3 cellular contexts compared by ENCODE assay signal in genomic region chr7:118586248-118586647, GRCh38.
TF ChIP-seq lines count a peak whose summit lies in the region.

No MANE protein-coding gene starts in this region.

TF ChIP-seq in HepG2, 621 proteins besides CTCF, POLR2A, EP300 and RAD21:
- no peak for TF ChIP-seq ZNF792 (CRISPR knock-in tag; IDR thresholded peaks at IDR 0.05)
- TF ChIP-seq ATF7 (IDR thresholded peaks at IDR 0.05), result peak; percentile 15; the same call in 1 of the 2 replicates
- no peak for TF ChIP-seq ATF7 (CRISPR knock-in tag; IDR thresholded peaks at IDR 0.05)

TF ChIP-seq in IMR-90, 13 proteins besides CTCF, POLR2A, EP300 and RAD21:
- TF ChIP-seq CEBPB (IDR thresholded peaks at IDR 0.05; ENCODE audit: low read depth, low read length), result 0 out of 2 replicates have a peak, but pooled peaks have one; percentile 9
- no peak for TF ChIP-seq MAFK (IDR thresholded peaks at IDR 0.05; ENCODE audit: low read depth, low read length)
- TF ChIP-seq CHD1 (IDR thresholded peaks at IDR 0.05; ENCODE audit: low read depth, low read length), result no peak

TF ChIP-seq in K562, 482 proteins besides CTCF, POLR2A, EP300 and RAD21:
- TF ChIP-seq CEBPB (tag; IDR thresholded peaks at IDR 0.05), result peak; percentile 49
- TF ChIP-seq SNAPC5 (CRISPR knock-in tag; IDR thresholded peaks at IDR 0.05), result no peak
- TF ChIP-seq FUS (optimal IDR thresholded peaks at IDR 0.05; ENCODE audit: low read depth, low read length), result no peak
- TF ChIP-seq, protein P1, sequence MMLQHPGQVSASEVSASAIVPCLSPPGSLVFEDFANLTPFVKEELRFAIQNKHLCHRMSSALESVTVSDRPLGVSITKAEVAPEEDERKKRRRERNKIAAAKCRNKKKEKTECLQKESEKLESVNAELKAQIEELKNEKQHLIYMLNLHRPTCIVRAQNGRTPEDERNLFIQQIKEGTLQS (IDR thresholded peaks at IDR 0.05), result peak; percentile 56; the same call in 1 of the 2 replicates
- TF ChIP-seq, protein P1 (CRISPR knock-in tag; conservative IDR thresholded peaks at IDR 0.05), result no peak
- TF ChIP-seq CEBPG (CRISPR knock-in tag; IDR thresholded peaks at IDR 0.05), result no peak
- peak; percentile 26 to 65; a peak in 2 of 4 replicates for TF ChIP-seq CEBPG (tag; conservative IDR thresholded peaks at IDR 0.05 in 1 of 2, IDR thresholded peaks at IDR 0.05 in 1 of 2)
- TF ChIP-seq PREB (CRISPR knock-in tag; IDR thresholded peaks at IDR 0.05), result no peak
- no peak for TF ChIP-seq FOXA3 (CRISPR knock-in tag; conservative IDR thresholded peaks at IDR 0.05 in 1 of 2, IDR thresholded peaks at IDR 0.05 in 1 of 2)
- TF ChIP-seq, protein P2, sequence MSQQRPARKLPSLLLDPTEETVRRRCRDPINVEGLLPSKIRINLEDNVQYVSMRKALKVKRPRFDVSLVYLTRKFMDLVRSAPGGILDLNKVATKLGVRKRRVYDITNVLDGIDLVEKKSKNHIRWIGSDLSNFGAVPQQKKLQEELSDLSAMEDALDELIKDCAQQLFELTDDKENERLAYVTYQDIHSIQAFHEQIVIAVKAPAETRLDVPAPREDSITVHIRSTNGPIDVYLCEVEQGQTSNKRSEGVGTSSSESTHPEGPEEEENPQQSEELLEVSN (IDR thresholded peaks at IDR 0.05; ENCODE audit: borderline replicate concordance in 1 of 2, extremely low read depth in 1 of 2, insufficient read depth in 1 of 2, insufficient read length in 1 of 2, low read depth in 1 of 2, low read length in 1 of 2, poor library complexity in 1 of 2, severe bottlenecking in 1 of 2), result no peak
